ENCODE assay signal across 13 cellular contexts in the genomic region with DNA sequence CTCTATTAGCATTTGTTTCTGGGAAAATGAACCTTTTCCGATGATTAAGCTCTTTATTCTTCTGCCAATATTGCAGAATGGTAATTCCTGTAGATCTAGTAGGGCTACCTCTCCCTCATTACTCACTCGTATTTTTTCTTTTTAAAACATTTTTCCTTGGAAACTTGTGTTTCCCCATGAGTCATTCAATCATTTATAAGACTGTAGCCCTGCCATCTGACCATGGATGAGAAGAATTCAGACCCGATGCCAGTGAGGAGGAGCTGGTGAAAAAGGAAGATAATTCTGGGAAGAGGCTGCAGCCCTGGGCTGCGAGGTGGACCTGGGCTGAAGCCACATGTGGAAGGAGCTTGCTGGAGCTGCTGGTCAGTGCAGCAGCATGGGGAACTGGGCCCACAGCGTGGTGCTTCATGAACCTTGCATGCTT.
DNase-seq lines count a peak whose midpoint lies in the region; ATAC-seq, FAIRE-seq and TF ChIP-seq lines count a peak whose summit lies in the region.
"Had no signal": no experiment of that assay in that cellular context is flagged by ENCODE, and none has a peak within 500 bp of the region (broad histone marks: within the 10 kb centered on the region; RNA-seq: fewer than 3 reads in every experiment).

No MANE protein-coding gene starts in this region.

- CTCF ChIA-PET in K562 (lab: Yijun Ruan, JAX; ENCODE audit: low intra/inter-chr PET ratio) = no interaction called here

- DNase-seq in HS-5 (ENCODE audit: low read depth) (peak; percentile 28), K562 (ENCODE audit: extremely low read depth in 1 of 4, low spot score in 3 of 4) (no peak), glomerular visceral epithelial cell (ENCODE audit: extremely low spot score) (peak; percentile 46), uterus (peak in 1 of 2 donors; percentile 56), mesenteric fat pad (ENCODE audit: low spot score) (no peak), NCI-H1105 (lab: John Stamatoyannopoulos, UW) (no peak), COLO668 (lab: John Stamatoyannopoulos, UW; ENCODE audit: unreplicated experiment) (no peak)
- DNase-seq: cerebellar nuclear complex; left ventricle myocardium superior; NCI-H345; SHP77 treated with DMSO at 0.1 percent for 48 hours; stimulated activated naive CD8-positive, alpha-beta T cell treated with anti-CD3 and anti-CD28 coated beads, Interleukin-15, Interleukin-2, amounts not matched to agents 100 U/mL and 50 U/mL, for 24 hours had no signal

- peaks cover 3 to 5% of the 10 kb centered on the region in 2 experiments; a peak in 4 of 5 replicates for H3K4me1 ChIP-seq in K562 (replicated peaks in 1 of 2; ENCODE audit: control insufficient read depth in 2 of 2, insufficient read depth in 2 of 2, low read length in 2 of 2)
- H3K4me1 ChIP-seq in uterus = no peaks in the 10 kb centered on the region

- WGBS in K562 (ENCODE audit: insufficient coverage, low coverage, missing lambda C conversion rate) = 11% methylated on average over 5 of the region's 5 CpGs

- H3K4me3 ChIP-seq in K562 (no peak overlapping the region), uterus (no peak overlapping the region)

- FAIRE-seq in K562 (lab: Jason Lieb, UNC) = no peak

- no peak for ATAC-seq in K562
- ATAC-seq: left ventricle myocardium superior; stimulated activated naive CD8-positive, alpha-beta T cell treated with anti-CD3 and anti-CD28 coated beads, Interleukin-15, Interleukin-2, amounts not matched to agents 100 U/mL and 50 U/mL, for 24 hours; WTC11 had no signal

- no peaks in the 10 kb centered on the region for H4K20me1 ChIP-seq in K562 (replicated peaks; ENCODE audit: control insufficient read depth, insufficient read depth, low read length)

- no peak overlapping the region for H2AFZ ChIP-seq in K562 (ENCODE audit: low read depth, low read length)

- BruUV-seq in K562 (replicated peaks; lab: Mats Ljungman, UMichigan) = no TSS peak

- no peak overlapping the region for H3K9ac ChIP-seq in K562 (ENCODE audit: insufficient read depth in 1 of 2, low read depth in 2 of 2, low read length in 2 of 2)

- POLR2A ChIA-PET in K562 (lab: Yijun Ruan, JAX) = no interaction called here

- H3K36me3 ChIP-seq in K562 (ENCODE audit: control insufficient read depth, insufficient read depth, low read length) = no peaks in the 10 kb centered on the region
- H3K36me3 ChIP-seq in uterus = no peaks in the 10 kb centered on the region

- intact Hi-C loops in K562 (cut with micrococcal nuclease) = no loop called here
- intact Hi-C loops in uterus (cut with DNase I; ENCODE audit: low total_unique reads) = no loop called here

- H3K9me3 ChIP-seq in K562 (replicated peaks; ENCODE audit: control insufficient read depth, insufficient read depth, low read depth, low read length) (no peaks in the 10 kb centered on the region), uterus (no peaks in the 10 kb centered on the region)

- in situ Hi-C loops in K562 (cut with MboI) = no loop called here

- H3K27ac ChIP-seq in K562 (ENCODE audit: extremely low read depth, low read depth, low read length) (no peak overlapping the region), uterus (peak overlapping the region; percentile 42 to 53)

- TF ChIP-seq CTCF in K562 (IDR thresholded peaks at IDR 0.05 in 2 of 3, conservative IDR thresholded peaks at IDR 0.05 in 1 of 3; ENCODE audit: insufficient read depth in 2 of 3, low read depth in 1 of 3, low read length in 3 of 3) = no peak
- TF ChIP-seq CTCF in uterus (IDR thresholded peaks at IDR 0.05) = no peak

- peaks cover 0 to 12% of the 10 kb centered on the region in 2 experiments; a peak in 2 of 5 replicates for H3K27me3 ChIP-seq in K562 (ENCODE audit: control insufficient read depth in 2 of 2, insufficient read depth in 2 of 2, low read length in 2 of 2)
- no peaks in the 10 kb centered on the region for H3K27me3 ChIP-seq in uterus

- H3K79me2 ChIP-seq in K562 (ENCODE audit: control insufficient read depth, insufficient read depth, low read length) = no peaks in the 10 kb centered on the region

- no peak for TF ChIP-seq EP300 in K562 (IDR thresholded peaks at IDR 0.05; ENCODE audit: low read length)

- TF ChIP-seq POLR2A in K562 (conservative IDR thresholded peaks at IDR 0.05) (no peak), uterus (IDR thresholded peaks at IDR 0.05) (no peak)

- H3K4me2 ChIP-seq in K562 (ENCODE audit: insufficient read depth, low read length) = no peak overlapping the region

- no peak for TF ChIP-seq RAD21 in K562 (CRISPR knock-in tag; conservative IDR thresholded peaks at IDR 0.05 in 1 of 2, IDR thresholded peaks at IDR 0.05 in 1 of 2)

- no peaks in the 10 kb centered on the region for H3K9me1 ChIP-seq in K562 (ENCODE audit: control insufficient read depth, insufficient read depth, low read length)

TF ChIP-seq in K562, 482 proteins besides CTCF, POLR2A, EP300 and RAD21:
- TF ChIP-seq, protein P1, sequence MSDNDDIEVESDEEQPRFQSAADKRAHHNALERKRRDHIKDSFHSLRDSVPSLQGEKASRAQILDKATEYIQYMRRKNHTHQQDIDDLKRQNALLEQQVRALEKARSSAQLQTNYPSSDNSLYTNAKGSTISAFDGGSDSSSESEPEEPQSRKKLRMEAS (CRISPR knock-in tag; IDR thresholded peaks at IDR 0.05) = peak; percentile 50
- TF ChIP-seq, protein P2, sequence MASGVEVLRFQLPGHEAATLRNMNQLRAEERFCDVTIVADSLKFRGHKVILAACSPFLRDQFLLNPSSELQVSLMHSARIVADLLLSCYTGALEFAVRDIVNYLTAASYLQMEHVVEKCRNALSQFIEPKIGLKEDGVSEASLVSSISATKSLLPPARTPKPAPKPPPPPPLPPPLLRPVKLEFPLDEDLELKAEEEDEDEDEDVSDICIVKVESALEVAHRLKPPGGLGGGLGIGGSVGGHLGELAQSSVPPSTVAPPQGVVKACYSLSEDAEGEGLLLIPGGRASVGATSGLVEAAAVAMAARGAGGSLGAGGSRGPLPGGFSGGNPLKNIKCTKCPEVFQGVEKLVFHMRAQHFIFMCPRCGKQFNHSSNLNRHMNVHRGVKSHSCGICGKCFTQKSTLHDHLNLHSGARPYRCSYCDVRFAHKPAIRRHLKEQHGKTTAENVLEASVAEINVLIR (CRISPR knock-in tag; IDR thresholded peaks at IDR 0.05) = no peak

Comparison
In these comparisons a context has a peak if more than half of its experiments do, and no peak if none do; other contexts are left out.
1. DNase-seq: peak in HS-5 (single experiment) and glomerular visceral epithelial cell (single experiment); none in K562 (0 of 4), mesenteric fat pad (single experiment), NCI-H1105 (single experiment) and COLO668 (single experiment).